ENCODE assay signal across 8 cellular contexts in genomic region chr17:7687908-7688807, GRCh38. TPM values are rescaled to one million over a fixed set of nuclear protein-coding genes. Genes with fewer than 3 reads are reported as not detected.
DNase-seq lines count a peak whose midpoint lies in the region; ATAC-seq and TF ChIP-seq lines count a peak whose summit lies in the region.

WRAP53 (plus strand) TSS chr17:7688477; CDS start chr17:7688649, 172 bp downstream.

- DNase-seq in GM10248 (ENCODE audit: extremely low spot score) (peak; percentile 96), HFFc6 (peak; percentile 99), NB4 (ENCODE audit: low read depth) (peak; percentile 93), SK-N-MC (ENCODE audit: low read depth, low spot score) (peak; percentile 75), non-pigmented ciliary epithelial cell (ENCODE audit: low read depth) (peak; percentile 97), suprapubic skin (ENCODE audit: low spot score in 2 of 2) (peak; percentile 98)
- peak; percentile 97 for DNase-seq in activated naive CD4-positive, alpha-beta T cell treated with anti-CD3 and anti-CD28 coated beads, Interleukin-2, amount 10 ng/mL, durations not matched to agents 7 days and 5 days

- peak within 1 kb of the TSS; percentile 93 for H3K4me3 Mint-ChIP-seq in HFFc6
- peak within 1 kb of the TSS; percentile 93 for H3K4me3 Mint-ChIP-seq in activated naive CD4-positive, alpha-beta T cell treated with anti-CD3 and anti-CD28 coated beads, Interleukin-2, amount 10 ng/mL, durations not matched to agents 7 days and 5 days

- peak within 1 kb of the TSS; percentile 98 for H3K9ac ChIP-seq in SK-N-MC (ENCODE audit: insufficient read length)

- H3K9me3 ChIP-seq in SK-N-MC (ENCODE audit: low read depth, low read length) (no peaks in the 10 kb centered on the region), gastroesophageal sphincter (no peaks in the 10 kb centered on the region), suprapubic skin (no peaks in the 10 kb centered on the region)

- H3K36me3 ChIP-seq in SK-N-MC (ENCODE audit: insufficient read depth, low read length) (peaks cover 14% of the 10 kb centered on the region), gastroesophageal sphincter (peaks cover 0 to 26% of the 10 kb centered on the region in 2 donors), suprapubic skin (no peaks in the 10 kb centered on the region)

- no peaks in the 10 kb centered on the region for H3K9me3 Mint-ChIP-seq in HFFc6
- no peaks in the 10 kb centered on the region for H3K9me3 Mint-ChIP-seq in activated naive CD4-positive, alpha-beta T cell treated with anti-CD3 and anti-CD28 coated beads, Interleukin-2, amount 10 ng/mL, durations not matched to agents 7 days and 5 days

- no peak for TF ChIP-seq EP300 in gastroesophageal sphincter (IDR thresholded peaks at IDR 0.05)
- no peak for TF ChIP-seq EP300 in suprapubic skin (IDR thresholded peaks at IDR 0.05)

- peak within 1 kb of the TSS; percentile 99 for H3K27ac ChIP-seq in SK-N-MC
- peak within 1 kb of the TSS; percentile 88 to 97 (median 96) for H3K27ac ChIP-seq in gastroesophageal sphincter
- H3K27ac ChIP-seq in suprapubic skin = peak within 1 kb of the TSS; percentile 98

- peak; percentile 96 for ATAC-seq in gastroesophageal sphincter

- H3K36me3 Mint-ChIP-seq in HFFc6 (ENCODE audit: low read depth) = peaks cover 18% of the 10 kb centered on the region
- peaks cover 30% of the 10 kb centered on the region for H3K36me3 Mint-ChIP-seq in activated naive CD4-positive, alpha-beta T cell treated with anti-CD3 and anti-CD28 coated beads, Interleukin-2, amount 10 ng/mL, durations not matched to agents 7 days and 5 days

- peaks cover 31% of the 10 kb centered on the region for H3K4me1 Mint-ChIP-seq in HFFc6 (ENCODE audit: low read depth)
- peaks cover 42% of the 10 kb centered on the region for H3K4me1 Mint-ChIP-seq in activated naive CD4-positive, alpha-beta T cell treated with anti-CD3 and anti-CD28 coated beads, Interleukin-2, amount 10 ng/mL, durations not matched to agents 7 days and 5 days

- TF ChIP-seq CTCF in GM10248 (IDR thresholded peaks at IDR 0.05; ENCODE audit: control extremely low read depth, extremely low read depth, low read depth, missing control alignments) (peak; percentile 99), HFFc6 (IDR thresholded peaks at IDR 0.05) (peak; percentile 99), NB4 (IDR thresholded peaks at IDR 0.05; ENCODE audit: low read depth, low read length) (peak; percentile 65), gastroesophageal sphincter (IDR thresholded peaks at IDR 0.05) (peak; percentile 96 to 99 (median 98)), suprapubic skin (IDR thresholded peaks at IDR 0.05) (peak; percentile 99 to 100)

- CTCF ChIA-PET in GM10248 (lab: Yijun Ruan, JAX) = interaction anchor here (0.6 to 5.5 kb wide), 50 partner anchors 9 to 664 kb away, joined by 3 to 112 read pairs (median 4); partner anchors contain the start of genes ATP1B2, CD68, EFNB3 and FXR2
- CTCF ChIA-PET in activated naive CD4-positive, alpha-beta T cell treated with anti-CD3 and anti-CD28 coated beads, Interleukin-2, amount 10 ng/mL, durations not matched to agents 7 days and 5 days (lab: Charles Lee) = interaction anchor here (0.6 to 4.1 kb wide), 24 partner anchors 15 to 335 kb away, joined by 3 to 60 read pairs (median 6); partner anchors contain the start of genes FXR2, MPDU1, SAT2 and SENP3

- POLR2A ChIA-PET in GM10248 (lab: Yijun Ruan, JAX) = interaction anchor here (0.5 to 2.4 kb wide), 21 partner anchors 12 to 556 kb away, joined by 3 to 18 read pairs (median 4); partner anchors contain the start of genes ATP1B2, CD68, FXR2 and MPDU1

- H3K27me3 Mint-ChIP-seq in HFFc6 (ENCODE audit: insufficient read depth) = no peaks in the 10 kb centered on the region; the same call in none of the 2 replicates
- peaks cover 5% of the 10 kb centered on the region for H3K27me3 Mint-ChIP-seq in activated naive CD4-positive, alpha-beta T cell treated with anti-CD3 and anti-CD28 coated beads, Interleukin-2, amount 10 ng/mL, durations not matched to agents 7 days and 5 days

- H3K4me3 ChIP-seq in NB4 (ENCODE audit: low read depth, low read length) (peak within 1 kb of the TSS; percentile 99), SK-N-MC (peak within 1 kb of the TSS; percentile 96), gastroesophageal sphincter (peak within 1 kb of the TSS; percentile 77 to 84), suprapubic skin (peak within 1 kb of the TSS; percentile 81)

- H3K27me3 ChIP-seq in gastroesophageal sphincter (no peaks in the 10 kb centered on the region), suprapubic skin (no peaks in the 10 kb centered on the region)

- peak within 1 kb of the TSS; percentile 98 for H3K27ac Mint-ChIP-seq in HFFc6
- H3K27ac Mint-ChIP-seq in activated naive CD4-positive, alpha-beta T cell treated with anti-CD3 and anti-CD28 coated beads, Interleukin-2, amount 10 ng/mL, durations not matched to agents 7 days and 5 days = peak within 1 kb of the TSS; percentile 98

- H3K4me1 ChIP-seq in gastroesophageal sphincter = peaks cover 3 to 42% (median 15%) of the 10 kb centered on the region in 3 donors
- H3K4me1 ChIP-seq in suprapubic skin = peaks cover 35% of the 10 kb centered on the region

- 0% methylated on average over 2 to 12 of the region's 51 CpGs for WGBS in gastroesophageal sphincter (ENCODE audit: low coverage in 1 of 2), 2 donors
- under 1% methylated on average over 28 of the region's 51 CpGs for WGBS in suprapubic skin

- peak; percentile 42 for TF ChIP-seq POLR2A in NB4 (IDR thresholded peaks at IDR 0.05; ENCODE audit: extremely low read depth, insufficient read length)
- no peak for TF ChIP-seq POLR2A in gastroesophageal sphincter (IDR thresholded peaks at IDR 0.05)
- no peak for TF ChIP-seq POLR2A in suprapubic skin (IDR thresholded peaks at IDR 0.05)

RNA-seq across cellular contexts. Expression of gene WRAP53, which starts in this region (rescaled TPM):
- 10 to 100 TPM in 5 of 6 experiments, 1 to 10 TPM in 1; 8.6 to 18.2 (median 15.2) TPM for total RNA-seq in HFFc6 (2021; fragmentation: NEBNext Ultra II Directional; extraction: Animal tissue kit (Norgen Biotek cat#: 25700))
- 1 to 10 TPM; 2.8 to 4.7 (median 3.9) TPM for total RNA-seq in gastroesophageal sphincter
- total RNA-seq in suprapubic skin = 1 to 10 TPM; 3.9 to 7.6 (median 5.5) TPM

Comparison
In these comparisons a context has a peak if more than half of its experiments do, and no peak if none do; other contexts are left out.
1. Peak in every context shown above with its lines: DNase-seq, ATAC-seq, H3K4me3 ChIP-seq and H3K27ac ChIP-seq.